In genomic region chr11:16603245-16603644, GRCh38 we compare ENCODE assay signal across 1 cellular context.
TF ChIP-seq lines count a peak whose summit lies in the region.

No MANE protein-coding gene starts in this region.

TF ChIP-seq in K562, 482 proteins besides CTCF, POLR2A, EP300 and RAD21 (continued from another document):
- TF ChIP-seq ZNF318 (IDR thresholded peaks at IDR 0.05; ENCODE audit: borderline replicate concordance in 1 of 2, low read depth in 1 of 2) = no peak
